8 cellular contexts compared by ENCODE assay signal in genomic region chr1:42035830-42036604, GRCh38.
DNase-seq lines count a peak whose midpoint lies in the region; ATAC-seq and TF ChIP-seq lines count a peak whose summit lies in the region.

No MANE protein-coding gene starts in this region.

- no peak for TF ChIP-seq CTCF in HL-60 (IDR thresholded peaks at IDR 0.05; ENCODE audit: insufficient read depth, low read length)

- H3K27ac ChIP-seq in CD8-positive, alpha-beta memory T cell (ENCODE audit: low read depth, low read length), result peak overlapping the region; percentile 39
- no peak overlapping the region for H3K27ac ChIP-seq in HL-60 (replicated peaks)

- peak overlapping the region; percentile 69 for H3K4me3 ChIP-seq in CD8-positive, alpha-beta memory T cell (ENCODE audit: low read length)
- H3K4me3 ChIP-seq in HL-60 (replicated peaks; ENCODE audit: insufficient read depth, low read length), result peak overlapping the region; percentile 75

- H3K36me3 Mint-ChIP-seq in CD8-positive, alpha-beta memory T cell, result peaks cover 0 to 3% (median 0%) of the 10 kb centered on the region in 3 donors
- peaks cover 3% of the 10 kb centered on the region for H3K36me3 Mint-ChIP-seq in activated CD8-positive, alpha-beta T cell treated with anti-CD3 and anti-CD28 coated beads, Interleukin-2, amount 10 ng/mL, durations not matched to agents 7 days and 5 days (ENCODE audit: low read depth)

- H3K4me1 ChIP-seq in CD8-positive, alpha-beta memory T cell (ENCODE audit: insufficient read depth, low read length), result peaks cover 39% of the 10 kb centered on the region

- POLR2A ChIA-PET in CD8-positive, alpha-beta memory T cell (lab: Charles Lee), result interaction anchor here (0.7 to 1.5 kb wide), 2 partner anchors 120 to 144 kb away, joined by 5 read pairs; no protein-coding TSS in a partner anchor
- POLR2A ChIA-PET in activated CD8-positive, alpha-beta T cell treated with anti-CD3 and anti-CD28 coated beads, Interleukin-2, amount 10 ng/mL, durations not matched to agents 7 days and 5 days (lab: Charles Lee), result no interaction called here

- peak; percentile 87 for ATAC-seq in GM19467 (IDR thresholded peaks at IDR 0.05; ENCODE audit: unreplicated experiment)
- ATAC-seq in activated CD8-positive, alpha-beta T cell treated with anti-CD3 and anti-CD28 coated beads, Interleukin-2, amount 10 ng/mL, durations not matched to agents 7 days and 5 days, result peak; percentile 95

- no peaks in the 10 kb centered on the region for H3K36me3 ChIP-seq in CD8-positive, alpha-beta memory T cell (ENCODE audit: insufficient read depth, low read length)

- H3K4me3 Mint-ChIP-seq in CD8-positive, alpha-beta memory T cell, result peak overlapping the region in 6 of 7 donors; percentile 80 to 91 (median 85)
- peak overlapping the region; percentile 79 for H3K4me3 Mint-ChIP-seq in activated CD8-positive, alpha-beta T cell treated with anti-CD3 and anti-CD28 coated beads, Interleukin-2, amount 10 ng/mL, durations not matched to agents 7 days and 5 days

- DNase-seq in CD8-positive, alpha-beta memory T cell, result peak; percentile 93 to 97 (median 97)
- DNase-seq in HL-60 (ENCODE audit: low read depth in 1 of 2, low spot score in 1 of 2) (peak; percentile 65 to 89), NCI-H82 (lab: John Stamatoyannopoulos, UW) (peak; percentile 97), lung microvascular endothelial cell (ENCODE audit: low read depth in 2 of 2) (peak; percentile 94 to 96)
- peak; percentile 98 for DNase-seq in activated CD8-positive, alpha-beta T cell treated with anti-CD3 and anti-CD28 coated beads, Interleukin-2, amount 10 ng/mL, durations not matched to agents 7 days and 5 days
- peak; percentile 95 for DNase-seq in effector CD8-positive, alpha-beta T cell (lab: John Stamatoyannopoulos, UW)
- peak; percentile 95 to 99 (median 98) for DNase-seq in stimulated activated CD4-positive, alpha-beta T cell treated with anti-CD3 and anti-CD28 coated beads, TNF-alpha, amount 100 ng/mL, for 24 hours (ENCODE audit: low read depth in 3 of 3)

- CTCF ChIA-PET in CD8-positive, alpha-beta memory T cell (lab: Charles Lee), result interaction anchor here (1.1 to 2.2 kb wide), 4 partner anchors 120 to 462 kb away, joined by 4 to 9 read pairs (median 8); no protein-coding TSS in a partner anchor
- CTCF ChIA-PET in activated CD8-positive, alpha-beta T cell treated with anti-CD3 and anti-CD28 coated beads, Interleukin-2, amount 10 ng/mL, durations not matched to agents 7 days and 5 days (lab: Charles Lee), result interaction anchor here (1.1 to 1.5 kb wide), 2 partner anchors 462 to 522 kb away, joined by 4 to 7 read pairs; no protein-coding TSS in a partner anchor

- H3K9me3 Mint-ChIP-seq in CD8-positive, alpha-beta memory T cell, result no peaks in the 10 kb centered on the region
- H3K9me3 Mint-ChIP-seq in activated CD8-positive, alpha-beta T cell treated with anti-CD3 and anti-CD28 coated beads, Interleukin-2, amount 10 ng/mL, durations not matched to agents 7 days and 5 days (ENCODE audit: insufficient read depth), result no peaks in the 10 kb centered on the region

- peak overlapping the region in 7 of 8 donors; percentile 12 to 89 (median 75) for H3K27ac Mint-ChIP-seq in CD8-positive, alpha-beta memory T cell
- H3K27ac Mint-ChIP-seq in activated CD8-positive, alpha-beta T cell treated with anti-CD3 and anti-CD28 coated beads, Interleukin-2, amount 10 ng/mL, durations not matched to agents 7 days and 5 days, result peak overlapping the region; percentile 54

- peaks cover 38 to 45% (median 45%) of the 10 kb centered on the region in 3 donors for H3K4me1 Mint-ChIP-seq in CD8-positive, alpha-beta memory T cell
- H3K4me1 Mint-ChIP-seq in activated CD8-positive, alpha-beta T cell treated with anti-CD3 and anti-CD28 coated beads, Interleukin-2, amount 10 ng/mL, durations not matched to agents 7 days and 5 days (ENCODE audit: low read depth), result peaks cover 34% of the 10 kb centered on the region

- no peaks in the 10 kb centered on the region for H3K9me3 ChIP-seq in CD8-positive, alpha-beta memory T cell (ENCODE audit: low read length)

- no peaks in the 10 kb centered on the region for H3K27me3 ChIP-seq in CD8-positive, alpha-beta memory T cell (ENCODE audit: insufficient read depth, low read length, poor library complexity, severe bottlenecking)
- no peaks in the 10 kb centered on the region for H3K27me3 ChIP-seq in HL-60 (ENCODE audit: insufficient read depth, poor library complexity, severe bottlenecking)

- H3K27me3 Mint-ChIP-seq in CD8-positive, alpha-beta memory T cell, result no peaks in the 10 kb centered on the region
- H3K27me3 Mint-ChIP-seq in activated CD8-positive, alpha-beta T cell treated with anti-CD3 and anti-CD28 coated beads, Interleukin-2, amount 10 ng/mL, durations not matched to agents 7 days and 5 days (ENCODE audit: low read depth), result peaks cover 9% of the 10 kb centered on the region
